In genomic region chr4:17066241-17066640, GRCh38 we compare ENCODE assay signal across 2 cellular contexts.
TF ChIP-seq lines count a peak whose summit lies in the region.

No MANE protein-coding gene starts in this region.

TF ChIP-seq in SK-N-SH, 30 proteins besides CTCF, POLR2A, EP300 and RAD21:
- no peak for TF ChIP-seq EZH2phosphoT487 (IDR thresholded peaks at IDR 0.05; ENCODE audit: borderline replicate concordance, low read depth)

TF ChIP-seq in SK-N-SH treated with all-trans-retinoic acid at 6 μM for 48 hours, 23 proteins besides CTCF, POLR2A, EP300 and RAD21:
- no peak for TF ChIP-seq GLIS3 (CRISPR knock-in tag; IDR thresholded peaks at IDR 0.05)
- no peak for TF ChIP-seq OSR1 (CRISPR knock-in tag; IDR thresholded peaks at IDR 0.05)
- TF ChIP-seq, protein P1, sequence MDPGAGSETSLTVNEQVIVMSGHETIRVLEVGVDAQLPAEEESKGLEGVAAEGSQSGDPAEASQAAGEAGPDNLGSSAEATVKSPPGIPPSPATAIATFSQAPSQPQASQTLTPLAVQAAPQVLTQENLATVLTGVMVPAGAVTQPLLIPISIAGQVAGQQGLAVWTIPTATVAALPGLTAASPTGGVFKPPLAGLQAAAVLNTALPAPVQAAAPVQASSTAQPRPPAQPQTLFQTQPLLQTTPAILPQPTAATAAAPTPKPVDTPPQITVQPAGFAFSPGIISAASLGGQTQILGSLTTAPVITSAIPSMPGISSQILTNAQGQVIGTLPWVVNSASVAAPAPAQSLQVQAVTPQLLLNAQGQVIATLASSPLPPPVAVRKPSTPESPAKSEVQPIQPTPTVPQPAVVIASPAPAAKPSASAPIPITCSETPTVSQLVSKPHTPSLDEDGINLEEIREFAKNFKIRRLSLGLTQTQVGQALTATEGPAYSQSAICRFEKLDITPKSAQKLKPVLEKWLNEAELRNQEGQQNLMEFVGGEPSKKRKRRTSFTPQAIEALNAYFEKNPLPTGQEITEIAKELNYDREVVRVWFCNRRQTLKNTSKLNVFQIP (CRISPR knock-in tag; IDR thresholded peaks at IDR 0.05; ENCODE audit: borderline replicate concordance, low read depth): no peak
- TF ChIP-seq, protein P2, sequence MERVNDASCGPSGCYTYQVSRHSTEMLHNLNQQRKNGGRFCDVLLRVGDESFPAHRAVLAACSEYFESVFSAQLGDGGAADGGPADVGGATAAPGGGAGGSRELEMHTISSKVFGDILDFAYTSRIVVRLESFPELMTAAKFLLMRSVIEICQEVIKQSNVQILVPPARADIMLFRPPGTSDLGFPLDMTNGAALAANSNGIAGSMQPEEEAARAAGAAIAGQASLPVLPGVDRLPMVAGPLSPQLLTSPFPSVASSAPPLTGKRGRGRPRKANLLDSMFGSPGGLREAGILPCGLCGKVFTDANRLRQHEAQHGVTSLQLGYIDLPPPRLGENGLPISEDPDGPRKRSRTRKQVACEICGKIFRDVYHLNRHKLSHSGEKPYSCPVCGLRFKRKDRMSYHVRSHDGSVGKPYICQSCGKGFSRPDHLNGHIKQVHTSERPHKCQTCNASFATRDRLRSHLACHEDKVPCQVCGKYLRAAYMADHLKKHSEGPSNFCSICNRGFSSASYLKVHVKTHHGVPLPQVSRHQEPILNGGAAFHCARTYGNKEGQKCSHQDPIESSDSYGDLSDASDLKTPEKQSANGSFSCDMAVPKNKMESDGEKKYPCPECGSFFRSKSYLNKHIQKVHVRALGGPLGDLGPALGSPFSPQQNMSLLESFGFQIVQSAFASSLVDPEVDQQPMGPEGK (CRISPR knock-in tag; IDR thresholded peaks at IDR 0.05; ENCODE audit: borderline replicate concordance): no peak
- TF ChIP-seq CSDC2 (CRISPR knock-in tag; IDR thresholded peaks at IDR 0.05): no peak
- TF ChIP-seq ISL1 (CRISPR knock-in tag; IDR thresholded peaks at IDR 0.05): no peak
- no peak for TF ChIP-seq ZNF8 (CRISPR knock-in tag; IDR thresholded peaks at IDR 0.05)
- TF ChIP-seq ZC3H10 (CRISPR knock-in tag; IDR thresholded peaks at IDR 0.05): no peak
- no peak for TF ChIP-seq RARB (CRISPR knock-in tag; IDR thresholded peaks at IDR 0.05)
- no peak for TF ChIP-seq ARNTL (CRISPR knock-in tag; IDR thresholded peaks at IDR 0.05; ENCODE audit: borderline replicate concordance, low read depth)
- no peak for TF ChIP-seq TOX (CRISPR knock-in tag; IDR thresholded peaks at IDR 0.05; ENCODE audit: borderline replicate concordance)
- TF ChIP-seq TCF4 (CRISPR knock-in tag; IDR thresholded peaks at IDR 0.05; ENCODE audit: borderline replicate concordance): no peak
- TF ChIP-seq SNAI2 (CRISPR knock-in tag; IDR thresholded peaks at IDR 0.05): no peak
- no peak for TF ChIP-seq ZNF565 (CRISPR knock-in tag; conservative IDR thresholded peaks at IDR 0.05; ENCODE audit: low read depth)
- TF ChIP-seq ESRRG (CRISPR knock-in tag; IDR thresholded peaks at IDR 0.05): no peak
- TF ChIP-seq ZFP3 (CRISPR knock-in tag; IDR thresholded peaks at IDR 0.05): no peak
- no peak for TF ChIP-seq PPARA (CRISPR knock-in tag; IDR thresholded peaks at IDR 0.05; ENCODE audit: borderline replicate concordance)
- TF ChIP-seq ZFP30 (CRISPR knock-in tag; IDR thresholded peaks at IDR 0.05): no peak
- TF ChIP-seq, protein P3, sequence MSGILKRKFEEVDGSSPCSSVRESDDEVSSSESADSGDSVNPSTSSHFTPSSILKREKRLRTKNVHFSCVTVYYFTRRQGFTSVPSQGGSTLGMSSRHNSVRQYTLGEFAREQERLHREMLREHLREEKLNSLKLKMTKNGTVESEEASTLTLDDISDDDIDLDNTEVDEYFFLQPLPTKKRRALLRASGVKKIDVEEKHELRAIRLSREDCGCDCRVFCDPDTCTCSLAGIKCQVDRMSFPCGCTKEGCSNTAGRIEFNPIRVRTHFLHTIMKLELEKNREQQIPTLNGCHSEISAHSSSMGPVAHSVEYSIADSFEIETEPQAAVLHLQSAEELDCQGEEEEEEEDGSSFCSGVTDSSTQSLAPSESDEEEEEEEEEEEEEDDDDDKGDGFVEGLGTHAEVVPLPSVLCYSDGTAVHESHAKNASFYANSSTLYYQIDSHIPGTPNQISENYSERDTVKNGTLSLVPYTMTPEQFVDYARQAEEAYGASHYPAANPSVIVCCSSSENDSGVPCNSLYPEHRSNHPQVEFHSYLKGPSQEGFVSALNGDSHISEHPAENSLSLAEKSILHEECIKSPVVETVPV (CRISPR knock-in tag; IDR thresholded peaks at IDR 0.05): no peak
